In the genomic region with DNA sequence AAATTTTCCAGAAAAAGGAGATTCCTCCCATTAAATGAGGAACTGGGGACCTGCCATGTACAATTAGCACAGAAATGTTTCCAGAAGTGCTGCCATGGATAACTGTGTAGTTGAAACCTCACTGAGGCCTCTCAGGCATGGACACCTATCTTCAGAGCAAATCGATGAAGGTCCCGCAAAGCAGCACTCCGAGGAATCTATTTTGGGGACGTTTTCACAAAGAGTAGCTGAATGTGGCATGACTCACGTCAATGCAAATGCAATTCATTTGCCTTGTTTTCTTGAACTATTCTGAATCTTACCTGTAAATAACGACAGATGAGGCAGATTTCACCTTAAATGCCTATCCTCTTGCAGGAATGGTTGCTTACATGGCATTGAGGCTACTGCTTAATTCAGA, we compare ENCODE assay signal across 26 cellular contexts.
"Had no signal": no experiment of that assay in that cellular context is flagged by ENCODE, and none has a peak within 500 bp of the region (broad histone marks: within the 10 kb centered on the region; RNA-seq: fewer than 3 reads in every experiment).

No MANE protein-coding gene starts in this region.

- H3K27ac ChIP-seq: SJCRH30, SK-N-MC had no signal

- H3K4me1 ChIP-seq: SJCRH30 had no signal

- FAIRE-seq: TTC549 had no signal

- H3K36me3 ChIP-seq: brain microvascular endothelial cell, SJCRH30 had no signal

- ATAC-seq: activated CD8-positive, alpha-beta T cell treated with anti-CD3 and anti-CD28 coated beads for 36 hours; Panc1 had no signal

- DNase-seq: activated CD4-positive, alpha-beta T cell treated with anti-CD3 and anti-CD28 coated beads, Interleukin-2, amount 10 ng/mL, durations not matched to agents 24 days and 14 days; activated CD4-positive, alpha-beta T cell treated with anti-CD3 and anti-CD28 coated beads, Interleukin-2, amount 50 U/mL, for 4 hours; activated CD8-positive, alpha-beta T cell treated with anti-CD3 and anti-CD28 coated beads for 36 hours; activated effector memory CD4-positive, alpha-beta T cell treated with anti-CD3 and anti-CD28 coated beads, Interleukin-2, amount 50 U/mL, for 16 hours; activated naive CD4-positive, alpha-beta T cell; activated naive CD4-positive, alpha-beta T cell treated with anti-CD3 and anti-CD28 coated beads, Interleukin-2, amount 50 U/mL, for 16 hours; activated naive CD8-positive, alpha-beta T cell treated with anti-CD3 and anti-CD28 coated beads for 36 hours; activated T-cell treated with anti-CD3 and anti-CD28 coated beads, Interleukin-2, amount 50 U/mL, for 1 hour; activated T-cell treated with anti-CD3 and anti-CD28 coated beads, Interleukin-2, amount 50 U/mL, for 72 hours; amniotic stem cell; aorta; brain microvascular endothelial cell; KBM-7; NCI-H1048; NCI-H1105 treated with DMSO at 0.1 percent for 48 hours; NCI-H1436; NCI-H1694 treated with DMSO at 0.1 percent for 48 hours; NCI-H2029; NCI-H510A; NCI-H526; NCI-H748 treated with DMSO at 0.1 percent for 48 hours; SHP77; SJCRH30 had no signal

- H3K9me3 ChIP-seq: SJCRH30 had no signal

- H3K27me3 ChIP-seq: brain microvascular endothelial cell, SJCRH30 had no signal

- H3K4me3 ChIP-seq: SJCRH30, SK-N-MC had no signal
